In the genomic region with DNA sequence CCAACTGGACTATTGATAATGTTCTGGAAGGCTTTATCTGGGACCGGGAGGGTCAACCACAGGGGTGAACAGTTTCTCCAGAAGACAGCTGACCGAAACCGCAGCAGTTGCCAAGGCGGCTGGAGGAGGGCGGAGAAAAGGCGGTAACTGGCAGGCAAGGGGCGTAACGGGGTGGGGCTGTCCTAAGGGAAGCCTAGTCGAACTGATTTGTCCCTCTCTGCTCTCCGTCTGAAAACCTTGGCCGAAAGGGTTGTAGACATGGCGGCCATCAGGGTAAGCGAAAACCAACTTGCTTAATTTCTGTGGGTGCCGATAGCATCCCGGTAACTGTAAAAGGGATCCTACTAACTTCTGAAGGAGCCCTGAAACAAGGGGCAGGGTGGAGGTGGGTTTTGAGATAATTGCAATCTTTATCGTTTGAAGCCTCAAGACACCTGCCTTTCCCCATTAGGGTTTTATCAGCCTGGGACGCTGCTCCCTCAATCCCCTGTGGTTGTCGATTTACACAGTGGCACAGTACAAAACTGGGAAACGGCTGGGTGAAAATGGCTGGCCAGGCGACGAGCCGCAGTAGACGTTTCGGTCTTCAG, we compare ENCODE assay signal across 1 cellular context.
A peak's percentile ranks its signal among the peaks of the same experiment; 100 is the strongest.
TF ChIP-seq lines count a peak whose summit lies in the region.

A gene with protein sequence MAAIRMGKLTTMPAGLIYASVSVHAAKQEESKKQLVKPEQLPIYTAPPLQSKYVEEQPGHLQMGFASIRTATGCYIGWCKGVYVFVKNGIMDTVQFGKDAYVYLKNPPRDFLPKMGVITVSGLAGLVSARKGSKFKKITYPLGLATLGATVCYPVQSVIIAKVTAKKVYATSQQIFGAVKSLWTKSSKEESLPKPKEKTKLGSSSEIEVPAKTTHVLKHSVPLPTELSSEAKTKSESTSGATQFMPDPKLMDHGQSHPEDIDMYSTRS (plus strand): TSS at position 223 of the 590 bp plus-strand sequence. CDS start 36 bp downstream, at position 259.

TF ChIP-seq in GM12878, 131 proteins besides CTCF, POLR2A, EP300 and RAD21 (continued from another document):
- 0 out of 3 replicates have a peak, but pooled peaks have one; percentile 31 for TF ChIP-seq POU2F2 (IDR thresholded peaks at IDR 0.05; ENCODE audit: borderline replicate concordance, low read depth, low read length)
- peak; percentile 26; the same call in 1 of the 2 replicates for TF ChIP-seq RAD51 (IDR thresholded peaks at IDR 0.05)
- TF ChIP-seq NR2C1 (IDR thresholded peaks at IDR 0.05): peak; percentile 43; the same call in 1 of the 2 replicates
- TF ChIP-seq, protein P1, sequence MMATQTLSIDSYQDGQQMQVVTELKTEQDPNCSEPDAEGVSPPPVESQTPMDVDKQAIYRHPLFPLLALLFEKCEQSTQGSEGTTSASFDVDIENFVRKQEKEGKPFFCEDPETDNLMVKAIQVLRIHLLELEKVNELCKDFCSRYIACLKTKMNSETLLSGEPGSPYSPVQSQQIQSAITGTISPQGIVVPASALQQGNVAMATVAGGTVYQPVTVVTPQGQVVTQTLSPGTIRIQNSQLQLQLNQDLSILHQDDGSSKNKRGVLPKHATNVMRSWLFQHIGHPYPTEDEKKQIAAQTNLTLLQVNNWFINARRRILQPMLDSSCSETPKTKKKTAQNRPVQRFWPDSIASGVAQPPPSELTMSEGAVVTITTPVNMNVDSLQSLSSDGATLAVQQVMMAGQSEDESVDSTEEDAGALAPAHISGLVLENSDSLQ (IDR thresholded peaks at IDR 0.05): peak; percentile 91
- TF ChIP-seq CBFB (IDR thresholded peaks at IDR 0.05; ENCODE audit: low read depth): peak; percentile 73; the same call in 1 of the 2 replicates
- 0 out of 4 replicates have a peak, but pooled peaks of 1 of the 2 experiments have one; percentile 7 for TF ChIP-seq BHLHE40 (IDR thresholded peaks at IDR 0.05; ENCODE audit: borderline replicate concordance in 1 of 2, low read depth in 2 of 2, low read length in 1 of 2)
- peak; percentile 64; the same call in 1 of the 2 replicates for TF ChIP-seq POLR2AphosphoS5 (IDR thresholded peaks at IDR 0.05; ENCODE audit: low read length)
- TF ChIP-seq SP1 (IDR thresholded peaks at IDR 0.05; ENCODE audit: low read depth, low read length): peak; percentile 56
- TF ChIP-seq JUND (IDR thresholded peaks at IDR 0.05; ENCODE audit: low read depth, low read length): no peak
- no peak for TF ChIP-seq MYB (IDR thresholded peaks at IDR 0.05; ENCODE audit: borderline replicate concordance, low read depth, low read length)
- TF ChIP-seq, protein P2, sequence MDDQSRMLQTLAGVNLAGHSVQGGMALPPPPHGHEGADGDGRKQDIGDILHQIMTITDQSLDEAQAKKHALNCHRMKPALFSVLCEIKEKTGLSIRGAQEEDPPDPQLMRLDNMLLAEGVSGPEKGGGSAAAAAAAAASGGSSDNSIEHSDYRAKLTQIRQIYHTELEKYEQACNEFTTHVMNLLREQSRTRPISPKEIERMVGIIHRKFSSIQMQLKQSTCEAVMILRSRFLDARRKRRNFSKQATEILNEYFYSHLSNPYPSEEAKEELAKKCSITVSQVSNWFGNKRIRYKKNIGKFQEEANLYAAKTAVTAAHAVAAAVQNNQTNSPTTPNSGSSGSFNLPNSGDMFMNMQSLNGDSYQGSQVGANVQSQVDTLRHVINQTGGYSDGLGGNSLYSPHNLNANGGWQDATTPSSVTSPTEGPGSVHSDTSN (IDR thresholded peaks at IDR 0.05; ENCODE audit: insufficient replicate concordance, low read depth, low read length): peak; percentile 66
- TF ChIP-seq, protein P3, sequence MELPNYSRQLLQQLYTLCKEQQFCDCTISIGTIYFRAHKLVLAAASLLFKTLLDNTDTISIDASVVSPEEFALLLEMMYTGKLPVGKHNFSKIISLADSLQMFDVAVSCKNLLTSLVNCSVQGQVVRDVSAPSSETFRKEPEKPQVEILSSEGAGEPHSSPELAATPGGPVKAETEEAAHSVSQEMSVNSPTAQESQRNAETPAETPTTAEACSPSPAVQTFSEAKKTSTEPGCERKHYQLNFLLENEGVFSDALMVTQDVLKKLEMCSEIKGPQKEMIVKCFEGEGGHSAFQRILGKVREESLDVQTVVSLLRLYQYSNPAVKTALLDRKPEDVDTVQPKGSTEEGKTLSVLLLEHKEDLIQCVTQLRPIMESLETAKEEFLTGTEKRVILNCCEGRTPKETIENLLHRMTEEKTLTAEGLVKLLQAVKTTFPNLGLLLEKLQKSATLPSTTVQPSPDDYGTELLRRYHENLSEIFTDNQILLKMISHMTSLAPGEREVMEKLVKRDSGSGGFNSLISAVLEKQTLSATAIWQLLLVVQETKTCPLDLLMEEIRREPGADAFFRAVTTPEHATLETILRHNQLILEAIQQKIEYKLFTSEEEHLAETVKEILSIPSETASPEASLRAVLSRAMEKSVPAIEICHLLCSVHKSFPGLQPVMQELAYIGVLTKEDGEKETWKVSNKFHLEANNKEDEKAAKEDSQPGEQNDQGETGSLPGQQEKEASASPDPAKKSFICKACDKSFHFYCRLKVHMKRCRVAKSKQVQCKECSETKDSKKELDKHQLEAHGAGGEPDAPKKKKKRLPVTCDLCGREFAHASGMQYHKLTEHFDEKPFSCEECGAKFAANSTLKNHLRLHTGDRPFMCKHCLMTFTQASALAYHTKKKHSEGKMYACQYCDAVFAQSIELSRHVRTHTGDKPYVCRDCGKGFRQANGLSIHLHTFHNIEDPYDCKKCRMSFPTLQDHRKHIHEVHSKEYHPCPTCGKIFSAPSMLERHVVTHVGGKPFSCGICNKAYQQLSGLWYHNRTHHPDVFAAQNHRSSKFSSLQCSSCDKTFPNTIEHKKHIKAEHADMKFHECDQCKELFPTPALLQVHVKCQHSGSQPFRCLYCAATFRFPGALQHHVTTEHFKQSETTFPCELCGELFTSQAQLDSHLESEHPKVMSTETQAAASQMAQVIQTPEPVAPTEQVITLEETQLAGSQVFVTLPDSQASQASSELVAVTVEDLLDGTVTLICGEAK (IDR thresholded peaks at IDR 0.05; ENCODE audit: borderline replicate concordance): no peak
- peak in 1 of 2 experiments; percentile 62; a peak in 2 of 4 replicates for TF ChIP-seq IKZF2 (IDR thresholded peaks at IDR 0.05)
- TF ChIP-seq, protein P4, sequence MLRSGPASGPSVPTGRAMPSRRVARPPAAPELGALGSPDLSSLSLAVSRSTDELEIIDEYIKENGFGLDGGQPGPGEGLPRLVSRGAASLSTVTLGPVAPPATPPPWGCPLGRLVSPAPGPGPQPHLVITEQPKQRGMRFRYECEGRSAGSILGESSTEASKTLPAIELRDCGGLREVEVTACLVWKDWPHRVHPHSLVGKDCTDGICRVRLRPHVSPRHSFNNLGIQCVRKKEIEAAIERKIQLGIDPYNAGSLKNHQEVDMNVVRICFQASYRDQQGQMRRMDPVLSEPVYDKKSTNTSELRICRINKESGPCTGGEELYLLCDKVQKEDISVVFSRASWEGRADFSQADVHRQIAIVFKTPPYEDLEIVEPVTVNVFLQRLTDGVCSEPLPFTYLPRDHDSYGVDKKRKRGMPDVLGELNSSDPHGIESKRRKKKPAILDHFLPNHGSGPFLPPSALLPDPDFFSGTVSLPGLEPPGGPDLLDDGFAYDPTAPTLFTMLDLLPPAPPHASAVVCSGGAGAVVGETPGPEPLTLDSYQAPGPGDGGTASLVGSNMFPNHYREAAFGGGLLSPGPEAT (IDR thresholded peaks at IDR 0.05; ENCODE audit: low read depth): peak; percentile 64
- TF ChIP-seq YY1 (IDR thresholded peaks at IDR 0.05; ENCODE audit: low read depth, low read length): peak; percentile 95
- TF ChIP-seq, protein P5, sequence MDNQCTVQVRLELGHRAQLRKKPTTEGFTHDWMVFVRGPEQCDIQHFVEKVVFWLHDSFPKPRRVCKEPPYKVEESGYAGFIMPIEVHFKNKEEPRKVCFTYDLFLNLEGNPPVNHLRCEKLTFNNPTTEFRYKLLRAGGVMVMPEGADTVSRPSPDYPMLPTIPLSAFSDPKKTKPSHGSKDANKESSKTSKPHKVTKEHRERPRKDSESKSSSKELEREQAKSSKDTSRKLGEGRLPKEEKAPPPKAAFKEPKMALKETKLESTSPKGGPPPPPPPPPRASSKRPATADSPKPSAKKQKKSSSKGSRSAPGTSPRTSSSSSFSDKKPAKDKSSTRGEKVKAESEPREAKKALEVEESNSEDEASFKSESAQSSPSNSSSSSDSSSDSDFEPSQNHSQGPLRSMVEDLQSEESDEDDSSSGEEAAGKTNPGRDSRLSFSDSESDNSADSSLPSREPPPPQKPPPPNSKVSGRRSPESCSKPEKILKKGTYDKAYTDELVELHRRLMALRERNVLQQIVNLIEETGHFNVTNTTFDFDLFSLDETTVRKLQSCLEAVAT (IDR thresholded peaks at IDR 0.05): peak; percentile 87
- peak; percentile 42; the same call in 1 of the 2 replicates for TF ChIP-seq IKZF1 (conservative IDR thresholded peaks at IDR 0.05)
- peak; percentile 82 for TF ChIP-seq NR2F1 (conservative IDR thresholded peaks at IDR 0.05)
- TF ChIP-seq HCFC1 (IDR thresholded peaks at IDR 0.05; ENCODE audit: low read length): peak; percentile 27; the same call in 1 of the 2 replicates
